Comparison of ENCODE assay signal across 2 cellular contexts in the genomic region with DNA sequence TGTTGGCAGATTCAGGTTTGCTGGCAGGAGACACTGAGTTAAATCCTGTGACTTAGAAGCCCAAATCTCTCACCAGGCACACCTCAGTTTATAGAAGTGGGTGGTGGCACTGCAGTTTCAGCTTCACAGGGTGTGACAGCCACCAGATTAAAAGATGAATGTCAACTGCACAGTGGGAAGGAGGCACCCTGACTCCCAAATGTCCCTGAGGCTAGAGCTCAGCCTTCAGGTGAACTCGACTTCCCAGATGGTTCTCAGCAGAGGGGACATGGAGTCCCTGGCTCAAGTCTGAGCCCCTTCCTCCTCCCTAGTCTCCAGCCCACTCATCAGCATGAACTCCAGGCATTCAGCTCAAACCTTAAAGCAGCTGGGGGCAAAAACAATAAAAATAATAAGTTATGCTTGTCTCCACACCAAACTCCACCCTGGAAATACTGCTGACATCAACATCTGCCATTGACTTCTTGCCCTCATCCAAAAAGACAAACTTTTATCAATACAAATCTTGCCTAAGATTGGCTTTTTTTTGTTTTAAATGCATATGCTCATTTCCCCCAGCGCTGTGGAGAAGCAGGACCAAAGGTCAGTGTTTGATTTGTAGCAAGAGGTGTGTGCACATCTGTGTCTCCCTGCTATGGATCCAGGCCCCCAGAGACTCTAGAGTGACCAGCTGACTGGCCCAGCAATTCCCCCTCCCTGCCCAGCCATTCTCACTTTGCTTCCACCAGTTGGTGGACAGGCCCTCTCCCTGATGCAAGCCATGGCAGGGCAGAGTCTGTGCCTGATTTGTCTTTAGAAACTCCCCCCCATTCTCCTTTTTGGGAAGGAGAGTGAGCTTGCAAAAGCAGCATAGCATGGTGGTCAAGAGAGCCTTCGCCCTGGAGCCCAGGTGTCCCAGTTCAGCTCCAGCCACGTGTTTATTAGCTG.
TF ChIP-seq lines count a peak whose summit lies in the region.

No MANE protein-coding gene starts in this region.

TF ChIP-seq in HepG2, 621 proteins besides CTCF, POLR2A, EP300 and RAD21 (continues in another document):
- TF ChIP-seq NR2F2 (IDR thresholded peaks at IDR 0.05; ENCODE audit: borderline replicate concordance, low read depth) (no peak), ZNF652 (CRISPR knock-in tag; IDR thresholded peaks at IDR 0.05; ENCODE audit: borderline replicate concordance, low read depth) (no peak), GPN1 (CRISPR knock-in tag; IDR thresholded peaks at IDR 0.05; ENCODE audit: borderline replicate concordance) (no peak), ZNF841 (CRISPR knock-in tag; IDR thresholded peaks at IDR 0.05; ENCODE audit: borderline replicate concordance) (no peak), ZMYM4 (CRISPR knock-in tag; IDR thresholded peaks at IDR 0.05) (no peak), ZNF768 (CRISPR knock-in tag; IDR thresholded peaks at IDR 0.05) (peak; percentile 77), NAIF1 (CRISPR knock-in tag; IDR thresholded peaks at IDR 0.05; ENCODE audit: borderline replicate concordance) (no peak), ZSCAN22 (CRISPR knock-in tag; IDR thresholded peaks at IDR 0.05) (no peak), ZNF292 (CRISPR knock-in tag; IDR thresholded peaks at IDR 0.05; ENCODE audit: borderline replicate concordance, low read depth) (0 out of 2 replicates have a peak, but pooled peaks have one; percentile 11), BRD4 (CRISPR knock-in tag; IDR thresholded peaks at IDR 0.05) (no peak), ZEB1 (IDR thresholded peaks at IDR 0.05; ENCODE audit: insufficient replicate concordance, low read depth) (no peak), ZFP1 (CRISPR knock-in tag; IDR thresholded peaks at IDR 0.05) (no peak), ZNF256 (CRISPR knock-in tag; conservative IDR thresholded peaks at IDR 0.05) (no peak), REXO4 (CRISPR knock-in tag; IDR thresholded peaks at IDR 0.05; ENCODE audit: borderline replicate concordance) (no peak), ZNF570 (CRISPR knock-in tag; IDR thresholded peaks at IDR 0.05; ENCODE audit: borderline replicate concordance) (no peak), MAFF (IDR thresholded peaks at IDR 0.05; ENCODE audit: low read depth, low read length) (0 out of 2 replicates have a peak, but pooled peaks have one; percentile 7)
- TF ChIP-seq, protein P1, sequence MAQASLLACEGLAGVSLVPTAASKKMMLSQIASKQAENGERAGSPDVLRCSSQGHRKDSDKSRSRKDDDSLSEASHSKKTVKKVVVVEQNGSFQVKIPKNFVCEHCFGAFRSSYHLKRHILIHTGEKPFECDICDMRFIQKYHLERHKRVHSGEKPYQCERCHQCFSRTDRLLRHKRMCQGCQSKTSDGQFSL (CRISPR knock-in tag; IDR thresholded peaks at IDR 0.05) = no peak
- TF ChIP-seq, protein P2, sequence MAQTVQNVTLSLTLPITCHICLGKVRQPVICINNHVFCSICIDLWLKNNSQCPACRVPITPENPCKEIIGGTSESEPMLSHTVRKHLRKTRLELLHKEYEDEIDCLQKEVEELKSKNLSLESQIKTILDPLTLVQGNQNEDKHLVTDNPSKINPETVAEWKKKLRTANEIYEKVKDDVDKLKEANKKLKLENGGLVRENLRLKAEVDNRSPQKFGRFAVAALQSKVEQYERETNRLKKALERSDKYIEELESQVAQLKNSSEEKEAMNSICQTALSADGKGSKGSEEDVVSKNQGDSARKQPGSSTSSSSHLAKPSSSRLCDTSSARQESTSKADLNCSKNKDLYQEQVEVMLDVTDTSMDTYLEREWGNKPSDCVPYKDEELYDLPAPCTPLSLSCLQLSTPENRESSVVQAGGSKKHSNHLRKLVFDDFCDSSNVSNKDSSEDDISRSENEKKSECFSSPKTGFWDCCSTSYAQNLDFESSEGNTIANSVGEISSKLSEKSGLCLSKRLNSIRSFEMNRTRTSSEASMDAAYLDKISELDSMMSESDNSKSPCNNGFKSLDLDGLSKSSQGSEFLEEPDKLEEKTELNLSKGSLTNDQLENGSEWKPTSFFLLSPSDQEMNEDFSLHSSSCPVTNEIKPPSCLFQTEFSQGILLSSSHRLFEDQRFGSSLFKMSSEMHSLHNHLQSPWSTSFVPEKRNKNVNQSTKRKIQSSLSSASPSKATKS (CRISPR knock-in tag; IDR thresholded peaks at IDR 0.05) = no peak
- TF ChIP-seq, protein P3, sequence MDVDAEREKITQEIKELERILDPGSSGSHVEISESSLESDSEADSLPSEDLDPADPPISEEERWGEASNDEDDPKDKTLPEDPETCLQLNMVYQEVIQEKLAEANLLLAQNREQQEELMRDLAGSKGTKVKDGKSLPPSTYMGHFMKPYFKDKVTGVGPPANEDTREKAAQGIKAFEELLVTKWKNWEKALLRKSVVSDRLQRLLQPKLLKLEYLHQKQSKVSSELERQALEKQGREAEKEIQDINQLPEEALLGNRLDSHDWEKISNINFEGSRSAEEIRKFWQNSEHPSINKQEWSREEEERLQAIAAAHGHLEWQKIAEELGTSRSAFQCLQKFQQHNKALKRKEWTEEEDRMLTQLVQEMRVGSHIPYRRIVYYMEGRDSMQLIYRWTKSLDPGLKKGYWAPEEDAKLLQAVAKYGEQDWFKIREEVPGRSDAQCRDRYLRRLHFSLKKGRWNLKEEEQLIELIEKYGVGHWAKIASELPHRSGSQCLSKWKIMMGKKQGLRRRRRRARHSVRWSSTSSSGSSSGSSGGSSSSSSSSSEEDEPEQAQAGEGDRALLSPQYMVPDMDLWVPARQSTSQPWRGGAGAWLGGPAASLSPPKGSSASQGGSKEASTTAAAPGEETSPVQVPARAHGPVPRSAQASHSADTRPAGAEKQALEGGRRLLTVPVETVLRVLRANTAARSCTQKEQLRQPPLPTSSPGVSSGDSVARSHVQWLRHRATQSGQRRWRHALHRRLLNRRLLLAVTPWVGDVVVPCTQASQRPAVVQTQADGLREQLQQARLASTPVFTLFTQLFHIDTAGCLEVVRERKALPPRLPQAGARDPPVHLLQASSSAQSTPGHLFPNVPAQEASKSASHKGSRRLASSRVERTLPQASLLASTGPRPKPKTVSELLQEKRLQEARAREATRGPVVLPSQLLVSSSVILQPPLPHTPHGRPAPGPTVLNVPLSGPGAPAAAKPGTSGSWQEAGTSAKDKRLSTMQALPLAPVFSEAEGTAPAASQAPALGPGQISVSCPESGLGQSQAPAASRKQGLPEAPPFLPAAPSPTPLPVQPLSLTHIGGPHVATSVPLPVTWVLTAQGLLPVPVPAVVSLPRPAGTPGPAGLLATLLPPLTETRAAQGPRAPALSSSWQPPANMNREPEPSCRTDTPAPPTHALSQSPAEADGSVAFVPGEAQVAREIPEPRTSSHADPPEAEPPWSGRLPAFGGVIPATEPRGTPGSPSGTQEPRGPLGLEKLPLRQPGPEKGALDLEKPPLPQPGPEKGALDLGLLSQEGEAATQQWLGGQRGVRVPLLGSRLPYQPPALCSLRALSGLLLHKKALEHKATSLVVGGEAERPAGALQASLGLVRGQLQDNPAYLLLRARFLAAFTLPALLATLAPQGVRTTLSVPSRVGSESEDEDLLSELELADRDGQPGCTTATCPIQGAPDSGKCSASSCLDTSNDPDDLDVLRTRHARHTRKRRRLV (CRISPR knock-in tag; IDR thresholded peaks at IDR 0.05) = no peak
- TF ChIP-seq, protein P4, sequence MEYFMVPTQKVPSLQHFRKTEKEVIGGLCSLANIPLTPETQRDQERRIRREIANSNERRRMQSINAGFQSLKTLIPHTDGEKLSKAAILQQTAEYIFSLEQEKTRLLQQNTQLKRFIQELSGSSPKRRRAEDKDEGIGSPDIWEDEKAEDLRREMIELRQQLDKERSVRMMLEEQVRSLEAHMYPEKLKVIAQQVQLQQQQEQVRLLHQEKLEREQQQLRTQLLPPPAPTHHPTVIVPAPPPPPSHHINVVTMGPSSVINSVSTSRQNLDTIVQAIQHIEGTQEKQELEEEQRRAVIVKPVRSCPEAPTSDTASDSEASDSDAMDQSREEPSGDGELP (IDR thresholded peaks at IDR 0.05; ENCODE audit: borderline replicate concordance, low read depth) = peak; percentile 49; the same call in 1 of the 2 replicates

TF ChIP-seq in K562, 482 proteins besides CTCF, POLR2A, EP300 and RAD21:
- TF ChIP-seq, protein P5, sequence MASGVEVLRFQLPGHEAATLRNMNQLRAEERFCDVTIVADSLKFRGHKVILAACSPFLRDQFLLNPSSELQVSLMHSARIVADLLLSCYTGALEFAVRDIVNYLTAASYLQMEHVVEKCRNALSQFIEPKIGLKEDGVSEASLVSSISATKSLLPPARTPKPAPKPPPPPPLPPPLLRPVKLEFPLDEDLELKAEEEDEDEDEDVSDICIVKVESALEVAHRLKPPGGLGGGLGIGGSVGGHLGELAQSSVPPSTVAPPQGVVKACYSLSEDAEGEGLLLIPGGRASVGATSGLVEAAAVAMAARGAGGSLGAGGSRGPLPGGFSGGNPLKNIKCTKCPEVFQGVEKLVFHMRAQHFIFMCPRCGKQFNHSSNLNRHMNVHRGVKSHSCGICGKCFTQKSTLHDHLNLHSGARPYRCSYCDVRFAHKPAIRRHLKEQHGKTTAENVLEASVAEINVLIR (CRISPR knock-in tag; IDR thresholded peaks at IDR 0.05) = no peak
- TF ChIP-seq ZNF197 (CRISPR knock-in tag; IDR thresholded peaks at IDR 0.05; ENCODE audit: low read depth) (no peak), MAFG (tag; conservative IDR thresholded peaks at IDR 0.05) (0 out of 2 replicates have a peak, but pooled peaks have one; percentile 4), FOXA3 (CRISPR knock-in tag; conservative IDR thresholded peaks at IDR 0.05 in 1 of 2, IDR thresholded peaks at IDR 0.05 in 1 of 2) (no peak), ZNF316 (IDR thresholded peaks at IDR 0.05) (peak; percentile 22; the same call in 1 of the 2 replicates), MAFF (IDR thresholded peaks at IDR 0.05; ENCODE audit: low read length) (0 out of 2 replicates have a peak, but pooled peaks have one; percentile 3), ZNF184 (CRISPR knock-in tag; IDR thresholded peaks at IDR 0.05) (no peak), MBD2 (IDR thresholded peaks at IDR 0.05; ENCODE audit: borderline replicate concordance, low read depth) (no peak), ZNF436 (CRISPR knock-in tag; IDR thresholded peaks at IDR 0.05) (no peak), ZEB2 (IDR thresholded peaks at IDR 0.05) (no peak), NR1H2 (CRISPR knock-in tag; IDR thresholded peaks at IDR 0.05) (no peak), DDX20 (tag; IDR thresholded peaks at IDR 0.05; ENCODE audit: low read depth) (no peak), HMG20A (CRISPR knock-in tag; conservative IDR thresholded peaks at IDR 0.05) (no peak)
- TF ChIP-seq, protein P6, sequence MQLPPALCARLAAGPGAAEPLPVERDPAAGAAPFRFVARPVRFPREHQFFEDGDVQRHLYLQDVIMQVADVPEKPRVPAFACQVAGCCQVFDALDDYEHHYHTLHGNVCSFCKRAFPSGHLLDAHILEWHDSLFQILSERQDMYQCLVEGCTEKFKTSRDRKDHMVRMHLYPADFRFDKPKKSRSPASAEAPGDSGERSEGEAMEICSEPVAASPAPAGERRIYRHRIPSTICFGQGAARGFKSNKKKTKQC (CRISPR knock-in tag; IDR thresholded peaks at IDR 0.05) = no peak
- TF ChIP-seq, protein P7, sequence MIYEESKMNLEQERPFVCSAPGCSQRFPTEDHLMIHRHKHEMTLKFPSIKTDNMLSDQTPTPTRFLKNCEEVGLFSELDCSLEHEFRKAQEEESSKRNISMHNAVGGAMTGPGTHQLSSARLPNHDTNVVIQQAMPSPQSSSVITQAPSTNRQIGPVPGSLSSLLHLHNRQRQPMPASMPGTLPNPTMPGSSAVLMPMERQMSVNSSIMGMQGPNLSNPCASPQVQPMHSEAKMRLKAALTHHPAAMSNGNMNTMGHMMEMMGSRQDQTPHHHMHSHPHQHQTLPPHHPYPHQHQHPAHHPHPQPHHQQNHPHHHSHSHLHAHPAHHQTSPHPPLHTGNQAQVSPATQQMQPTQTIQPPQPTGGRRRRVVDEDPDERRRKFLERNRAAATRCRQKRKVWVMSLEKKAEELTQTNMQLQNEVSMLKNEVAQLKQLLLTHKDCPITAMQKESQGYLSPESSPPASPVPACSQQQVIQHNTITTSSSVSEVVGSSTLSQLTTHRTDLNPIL (CRISPR knock-in tag; IDR thresholded peaks at IDR 0.05) = no peak
- TF ChIP-seq, protein P8, sequence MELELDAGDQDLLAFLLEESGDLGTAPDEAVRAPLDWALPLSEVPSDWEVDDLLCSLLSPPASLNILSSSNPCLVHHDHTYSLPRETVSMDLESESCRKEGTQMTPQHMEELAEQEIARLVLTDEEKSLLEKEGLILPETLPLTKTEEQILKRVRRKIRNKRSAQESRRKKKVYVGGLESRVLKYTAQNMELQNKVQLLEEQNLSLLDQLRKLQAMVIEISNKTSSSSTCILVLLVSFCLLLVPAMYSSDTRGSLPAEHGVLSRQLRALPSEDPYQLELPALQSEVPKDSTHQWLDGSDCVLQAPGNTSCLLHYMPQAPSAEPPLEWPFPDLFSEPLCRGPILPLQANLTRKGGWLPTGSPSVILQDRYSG (tag; conservative IDR thresholded peaks at IDR 0.05; ENCODE audit: low read depth) = no peak
- TF ChIP-seq, protein P9, sequence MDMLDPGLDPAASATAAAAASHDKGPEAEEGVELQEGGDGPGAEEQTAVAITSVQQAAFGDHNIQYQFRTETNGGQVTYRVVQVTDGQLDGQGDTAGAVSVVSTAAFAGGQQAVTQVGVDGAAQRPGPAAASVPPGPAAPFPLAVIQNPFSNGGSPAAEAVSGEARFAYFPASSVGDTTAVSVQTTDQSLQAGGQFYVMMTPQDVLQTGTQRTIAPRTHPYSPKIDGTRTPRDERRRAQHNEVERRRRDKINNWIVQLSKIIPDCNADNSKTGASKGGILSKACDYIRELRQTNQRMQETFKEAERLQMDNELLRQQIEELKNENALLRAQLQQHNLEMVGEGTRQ (CRISPR knock-in tag; IDR thresholded peaks at IDR 0.05) = no peak
